7 cellular contexts compared by ENCODE assay signal in genomic region chr11:72206794-72207193, GRCh38. TPM values are rescaled to one million over a fixed set of nuclear protein-coding genes. Genes with fewer than 3 reads are reported as not detected.
"Had no signal": no experiment of that assay in that cellular context is flagged by ENCODE, and none has a peak within 500 bp of the region (broad histone marks: within the 10 kb centered on the region; RNA-seq: fewer than 3 reads in every experiment).

No MANE protein-coding gene starts in this region.

RNA-seq across cellular contexts. Expression of gene FOLR2, which starts 9.8 kb away (rescaled TPM):
- total RNA-seq: GM23248, H4, H7, HepG2, HFFc6, HT1080, K562 had no signal
- polyA plus RNA-seq: GM23248 had no signal

RNA-seq across cellular contexts. Expression of gene FOLR1, which starts 14.9 kb away (rescaled TPM):
- total RNA-seq: GM23248, HepG2, HT1080 had no signal

RNA-seq across cellular contexts. Expression of gene PHOX2A, which starts 37.2 kb away (rescaled TPM):
- total RNA-seq: GM23248, H4, HepG2, HFFc6, HT1080, K562 had no signal
- polyA plus RNA-seq: GM23248, HepG2, K562 had no signal
